8 cellular contexts compared by ENCODE assay signal in genomic region chr2:109558076-109558882, GRCh38. TPM values are rescaled to one million over a fixed set of nuclear protein-coding genes. Genes with fewer than 3 reads are reported as not detected.
A peak's percentile ranks its signal among the peaks of the same experiment; 100 is the strongest.
DNase-seq lines count a peak whose midpoint lies in the region; ATAC-seq and TF ChIP-seq lines count a peak whose summit lies in the region.

No MANE protein-coding gene starts in this region.

- H3K27me3 Mint-ChIP-seq in WTC11 (ENCODE audit: low read depth) (no peaks in the 10 kb centered on the region), T-cell (peaks cover 0 to 4% of the 10 kb centered on the region in 2 donors)

- H3K36me3 Mint-ChIP-seq in WTC11: peaks cover 40% of the 10 kb centered on the region
- no peaks in the 10 kb centered on the region for H3K36me3 Mint-ChIP-seq in T-cell

- no peaks in the 10 kb centered on the region for H3K9me3 Mint-ChIP-seq in WTC11
- H3K9me3 Mint-ChIP-seq in T-cell: no peaks in the 10 kb centered on the region

- POLR2A ChIA-PET in WTC11 (lab: Charles Lee): no interaction called here
- POLR2A ChIA-PET in T-cell (lab: Charles Lee): interaction anchor here in 1 of 2 donors (0.6 kb wide), 1 partner anchor 30 kb away, joined by 3 read pairs; no protein-coding TSS in a partner anchor

- CTCF ChIA-PET in WTC11 (lab: Charles Lee): interaction anchor here (1.4 kb wide), 1 partner anchor 11 kb away, joined by 3 read pairs; no protein-coding TSS in a partner anchor
- CTCF ChIA-PET in T-cell (lab: Charles Lee): interaction anchor here in 1 of 2 donors (1.2 kb wide), 1 partner anchor 12 kb away, joined by 4 read pairs; no protein-coding TSS in a partner anchor

- H3K4me1 Mint-ChIP-seq in WTC11 (peaks cover 9% of the 10 kb centered on the region), T-cell (no peaks in the 10 kb centered on the region)

- TF ChIP-seq CTCF in AG10803 (conservative IDR thresholded peaks at IDR 0.05; ENCODE audit: low read length): no peak
- TF ChIP-seq CTCF in WTC11 (IDR thresholded peaks at IDR 0.05): no peak

- H3K4me3 Mint-ChIP-seq in WTC11 (no peak overlapping the region), T-cell (no peak overlapping the region)

- DNase-seq in AG10803 (ENCODE audit: low read depth) (peak; percentile 73), HuH-7 (ENCODE audit: low spot score) (peak; percentile 20), WTC11 (ENCODE audit: low spot score) (no peak), kidney tubule cell (ENCODE audit: low spot score) (peak; percentile 89), T-cell (no peak), NCI-H2081 (lab: John Stamatoyannopoulos, UW) (no peak), NCI-H82 treated with DMSO at 0.1 percent for 48 hours (lab: John Stamatoyannopoulos, UW; ENCODE audit: unreplicated experiment) (no peak)

- H3K27ac Mint-ChIP-seq in WTC11 (peak overlapping the region; percentile 73), T-cell (no peak overlapping the region)

- no peak for ATAC-seq in WTC11
- ATAC-seq in HG02588 (IDR thresholded peaks at IDR 0.05; ENCODE audit: unreplicated experiment): no peak
- no peak for ATAC-seq in T-cell (replicated peaks in 1 of 4)

- no peak overlapping the region for H3K4me3 ChIP-seq in AG10803 (ENCODE audit: low read length)

TF ChIP-seq in WTC11, 78 proteins besides CTCF, POLR2A, EP300 and RAD21:
- TF ChIP-seq E2F1 (CRISPR knock-in tag; IDR thresholded peaks at IDR 0.05): no peak
- peak; percentile 55; the same call in 1 of the 2 replicates for TF ChIP-seq GABPB1 (CRISPR knock-in tag; IDR thresholded peaks at IDR 0.05)

RNA-seq across cellular contexts. Expression of gene SEPTIN10, which starts 55.5 kb away (rescaled TPM):
- 86.8 to 92.1 TPM (median 90.1 TPM) in 3 replicates for total RNA-seq in WTC11 (2021)
- total RNA-seq in T-cell: 1 to 10 TPM; 2.2 to 3.7 (median 3.3) TPM

RNA-seq across cellular contexts. Expression of gene SOWAHC, which starts 55.9 kb away (rescaled TPM):
- 14.2 to 18.6 TPM (median 14.5 TPM) in 3 replicates for total RNA-seq in WTC11 (2021)
- total RNA-seq in T-cell: 1 to 10 TPM in 1 of 5 donors, under 1 TPM in 4; 0.56 to 2.1 (median 0.66) TPM

Comparison
In these comparisons a context has a peak if more than half of its experiments do, and no peak if none do; other contexts are left out.
1. DNase-seq: peak in AG10803 (single experiment), HuH-7 (single experiment) and kidney tubule cell (single experiment); none in WTC11 (single experiment), T-cell (0 of 34), NCI-H2081 (0 of 2) and NCI-H82 treated with DMSO at 0.1 percent for 48 hours (single experiment).
2. RNA of gene SEPTIN10, which starts 55.5 kb away (total RNA-seq): 86.8 to 92.1 TPM in WTC11; 2.2 to 3.7 TPM in T-cell; every median in the first group is over 10 times any median in the second.